Comparison of ENCODE assay signal across 5 cellular contexts in the genomic region with DNA sequence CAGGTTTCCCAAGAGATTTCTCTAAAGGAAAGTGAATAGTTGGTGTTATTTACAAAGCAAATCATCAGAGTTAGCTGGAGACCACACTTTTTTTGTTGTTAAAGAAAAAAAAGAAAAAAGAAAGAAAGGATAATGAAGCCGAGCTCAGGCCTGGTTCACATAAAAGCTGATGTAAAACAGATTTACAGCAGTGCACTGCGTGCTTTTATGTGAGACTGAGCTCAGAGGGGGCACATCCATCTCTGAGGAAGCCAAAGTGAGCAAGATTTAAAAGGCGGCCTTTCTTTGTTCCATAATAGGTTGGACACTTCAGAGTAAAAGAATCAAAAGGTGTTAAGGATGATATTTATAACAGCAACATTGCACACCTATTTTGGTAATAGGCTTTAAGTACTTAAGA.
"Had no signal": no experiment of that assay in that cellular context is flagged by ENCODE, and none has a peak within 500 bp of the region (broad histone marks: within the 10 kb centered on the region; RNA-seq: fewer than 3 reads in every experiment).

No MANE protein-coding gene starts in this region.

- DNase-seq: GM23248, H7, HFFc6 had no signal

- H3K9me3 ChIP-seq: HAP-1 had no signal

- H3K4me3 ChIP-seq: GM23248, HAP-1 had no signal

- H3K9ac ChIP-seq: GM23248 had no signal

- H2AFZ ChIP-seq: GM23248 had no signal

- H3K36me3 ChIP-seq: HAP-1 had no signal

- H3K27ac ChIP-seq: GM23248, HL-60 had no signal
